27 cellular contexts compared by ENCODE assay signal in genomic region chr18:62578980-62579511, GRCh38. TPM values are rescaled to one million over a fixed set of nuclear protein-coding genes. Genes with fewer than 3 reads are reported as not detected.
DNase-seq lines count a peak whose midpoint lies in the region; ATAC-seq and TF ChIP-seq lines count a peak whose summit lies in the region.
"Had no signal": no experiment of that assay in that cellular context is flagged by ENCODE, and none has a peak within 500 bp of the region (broad histone marks: within the 10 kb centered on the region; RNA-seq: fewer than 3 reads in every experiment).

No MANE protein-coding gene starts in this region.

- TF ChIP-seq POLR2A in thyroid gland (IDR thresholded peaks at IDR 0.05): no peak

- H3K4me3 Mint-ChIP-seq in glutamatergic neuron (ENCODE audit: unreplicated experiment): no peak overlapping the region
- H3K4me3 Mint-ChIP-seq: CD4-positive, alpha-beta memory T cell had no signal

- no peak overlapping the region for H3K27ac Mint-ChIP-seq in glutamatergic neuron (ENCODE audit: unreplicated experiment)

- no peaks in the 10 kb centered on the region for H3K27me3 ChIP-seq in thyroid gland
- H3K27me3 ChIP-seq: BLaER1 treated with 17β-estradiol and CSF1 and Interleukin-3, amounts not matched to agents 10 nM and 100 nM; Peyer's patch; SJSA1 had no signal

- H3K27ac ChIP-seq in thyroid gland: peak overlapping the region; percentile 48 to 58 (median 50)
- H3K27ac ChIP-seq: BLaER1 treated with 17β-estradiol and CSF1 and Interleukin-3, amounts not matched to agents 10 nM and 100 nM; HL-60; SJSA1 had no signal

- no peaks in the 10 kb centered on the region for H3K9me3 ChIP-seq in thyroid gland
- H3K9me3 ChIP-seq: Caco-2, Peyer's patch, SJSA1 had no signal

- H3K36me3 ChIP-seq in thyroid gland: peaks cover 17 to 23% of the 10 kb centered on the region in 2 donors

- peaks cover 6% of the 10 kb centered on the region for H3K4me1 Mint-ChIP-seq in glutamatergic neuron (ENCODE audit: low read depth, unreplicated experiment)

- intact Hi-C loops in thyroid gland (cut with DNase I): no loop called here

- H3K4me3 ChIP-seq in choroid plexus epithelial cell (ENCODE audit: low read depth, low read length): no peak overlapping the region
- no peak overlapping the region for H3K4me3 ChIP-seq in thyroid gland (replicated peaks in 1 of 3)
- H3K4me3 ChIP-seq: BLaER1 treated with 17β-estradiol and CSF1 and Interleukin-3, amounts not matched to agents 10 nM and 100 nM; K562; Peyer's patch; SJSA1 had no signal

- peaks cover 2% of the 10 kb centered on the region for H3K27me3 Mint-ChIP-seq in glutamatergic neuron (ENCODE audit: unreplicated experiment)
- H3K27me3 Mint-ChIP-seq: CD4-positive, alpha-beta memory T cell had no signal

- DNase-seq in NCI-H748 (lab: John Stamatoyannopoulos, UW; ENCODE audit: unreplicated experiment) (peak; percentile 38), NCI-H748 treated with DMSO at 0.1 percent for 48 hours (lab: John Stamatoyannopoulos, UW) (no peak), choroid plexus epithelial cell (ENCODE audit: low read depth) (peak; percentile 25), left lobe of liver (ENCODE audit: low spot score) (no peak), thyroid gland (peak; percentile 59 to 69), glutamatergic neuron (no peak), DMS153 (lab: John Stamatoyannopoulos, UW) (no peak)
- DNase-seq: 8988T; Caco-2; CD4-positive, alpha-beta memory T cell; DMS53; H7; MM.1S; NCI-H1048; NCI-H1436 treated with DMSO at 0.1 percent for 48 hours; NCI-H1930; NCI-H226; NCI-H510A treated with DMSO at 0.1 percent for 48 hours; NCI-H82; Peyer's patch had no signal

- WGBS in thyroid gland, 2 donors: 40 to 51% methylated on average over 13 of the region's 13 CpGs

- TF ChIP-seq CTCF in choroid plexus epithelial cell (conservative IDR thresholded peaks at IDR 0.05; ENCODE audit: low read depth, low read length) (no peak), thyroid gland (IDR thresholded peaks at IDR 0.05) (no peak), glutamatergic neuron (IDR thresholded peaks at IDR 0.05; ENCODE audit: partially characterized antibody, unreplicated experiment) (no peak)

- ATAC-seq in left lobe of liver: peak; percentile 26
- no peak for ATAC-seq in GM21360 (IDR thresholded peaks at IDR 0.05; ENCODE audit: unreplicated experiment)
- ATAC-seq: HepG2, K562, Right ventricle myocardium inferior had no signal

- peaks cover 6% of the 10 kb centered on the region for H3K9me3 Mint-ChIP-seq in glutamatergic neuron (ENCODE audit: unreplicated experiment)

- peaks cover 4 to 10% of the 10 kb centered on the region in 2 donors for H3K4me1 ChIP-seq in thyroid gland
- H3K4me1 ChIP-seq: Caco-2 had no signal

- H3K36me3 Mint-ChIP-seq in glutamatergic neuron (ENCODE audit: unreplicated experiment): no peaks in the 10 kb centered on the region

RNA-seq across cellular contexts. Expression of gene ZCCHC2, which starts 56.2 kb away (rescaled TPM):
- total RNA-seq in left lobe of liver (23.9 TPM), thyroid gland (10 to 100 TPM; 20.1 to 28.5 (median 24.9) TPM), glutamatergic neuron (ENCODE audit: unreplicated experiment) (9.9 TPM)

Comparison
In these comparisons a context has a peak if more than half of its experiments do, and no peak if none do; other contexts are left out.
1. DNase-seq: peak in NCI-H748 (single experiment), choroid plexus epithelial cell (single experiment) and thyroid gland (2 of 2); none in NCI-H748 treated with DMSO at 0.1 percent for 48 hours (single experiment), left lobe of liver (single experiment), glutamatergic neuron (single experiment) and DMS153 (single experiment).